Comparison of ENCODE assay signal across 8 cellular contexts in the genomic region with DNA sequence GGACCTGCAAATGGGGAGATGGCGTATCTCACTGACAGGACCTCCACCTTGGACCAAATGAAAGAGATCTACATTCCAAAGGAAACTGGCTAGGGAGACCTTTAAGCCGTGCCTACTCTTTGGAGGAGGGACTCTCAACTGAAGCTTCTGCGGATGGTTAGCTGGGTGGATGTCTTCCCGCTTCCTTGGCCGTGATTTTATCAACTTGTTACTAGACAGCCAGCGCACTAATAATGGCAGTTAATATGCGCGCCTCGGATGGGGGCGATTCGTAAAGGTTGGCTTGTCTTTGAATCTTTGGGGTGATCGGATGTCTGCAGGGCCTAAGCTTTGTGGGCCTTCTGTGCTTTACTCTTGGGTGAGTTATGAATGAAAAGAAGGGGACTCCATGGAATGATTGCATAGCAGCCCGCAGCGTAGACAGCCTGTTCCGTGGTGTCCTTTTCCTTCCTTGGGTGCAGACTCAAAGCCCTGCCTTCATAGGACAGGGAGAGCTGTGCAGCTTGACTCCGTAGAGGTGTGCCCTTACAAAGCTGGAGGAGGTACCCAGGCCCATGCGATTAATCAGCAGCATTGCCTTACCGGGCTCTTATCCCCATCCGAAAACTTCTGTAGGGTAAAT. TPM values are rescaled to one million over a fixed set of nuclear protein-coding genes. Genes with fewer than 3 reads are reported as not detected.
DNase-seq lines count a peak whose midpoint lies in the region; ATAC-seq and TF ChIP-seq lines count a peak whose summit lies in the region.

No MANE protein-coding gene starts in this region.

- H3K9ac ChIP-seq in rectal smooth muscle tissue (ENCODE audit: low read length) = no peak overlapping the region

- H3K4me3 ChIP-seq in H7 (ENCODE audit: insufficient read depth, low read depth, low read length) (peak overlapping the region; percentile 70), SJSA1 (peak overlapping the region; percentile 78), fibroblast of pulmonary artery (replicated peaks; ENCODE audit: low read depth, low read length) (peak overlapping the region; percentile 60), rectal smooth muscle tissue (ENCODE audit: low read length) (peak overlapping the region; percentile 56)

- H3K36me3 ChIP-seq in H7 (replicated peaks; ENCODE audit: control insufficient read depth, insufficient read depth, low read length) (no peaks in the 10 kb centered on the region), SJSA1 (no peaks in the 10 kb centered on the region), rectal smooth muscle tissue (ENCODE audit: control insufficient read depth, insufficient read depth, low read length) (no peaks in the 10 kb centered on the region)

- ATAC-seq in GM21390 (IDR thresholded peaks at IDR 0.05; ENCODE audit: unreplicated experiment) = no peak
- no peak for ATAC-seq in GM18870 (IDR thresholded peaks at IDR 0.05; ENCODE audit: unreplicated experiment)
- no peak for ATAC-seq in HG03354 (IDR thresholded peaks at IDR 0.05; ENCODE audit: poor library complexity, severe bottlenecking, unreplicated experiment)

- H3K27ac ChIP-seq in SJSA1 = no peak overlapping the region
- H3K27ac ChIP-seq in rectal smooth muscle tissue (ENCODE audit: low read depth, low read length) = no peak overlapping the region

- no peak for DNase-seq in H7
- no peak for DNase-seq in SJSA1 (ENCODE audit: low read depth in 1 of 2, low spot score in 2 of 2)
- no peak for DNase-seq in fibroblast of pulmonary artery (ENCODE audit: low read depth)
- DNase-seq in stimulated activated CD4-positive, alpha-beta T cell treated with anti-CD3 and anti-CD28 coated beads, Interleukin-4, amount 100 ng/mL, for 24 hours = no peak

- H3K4me1 ChIP-seq in SJSA1 (replicated peaks) (peaks cover 18% of the 10 kb centered on the region), rectal smooth muscle tissue (ENCODE audit: control insufficient read depth, insufficient read depth, low read length) (peaks cover 8% of the 10 kb centered on the region)

- H3K27me3 ChIP-seq in H7 (ENCODE audit: control insufficient read depth, insufficient read depth, low read length) (no peaks in the 10 kb centered on the region; the same call in 1 of the 2 replicates), SJSA1 (replicated peaks) (no peaks in the 10 kb centered on the region), rectal smooth muscle tissue (ENCODE audit: control insufficient read depth, insufficient read depth, low read length) (no peaks in the 10 kb centered on the region)

- no peaks in the 10 kb centered on the region for H3K9me3 ChIP-seq in SJSA1 (replicated peaks)

- no peak for TF ChIP-seq CTCF in fibroblast of pulmonary artery (IDR thresholded peaks at IDR 0.05; ENCODE audit: low read length, missing control alignments)

RNA-seq across cellular contexts. Expression of gene ZNRF3, which starts 1.5 kb away (rescaled TPM):
- total RNA-seq in H7 (2014; rRNA removed; shearing (Covaris generic)) = 22.1 and 27.7 TPM in 2 replicates
- 3.2 and 6.0 TPM in 2 replicates for total RNA-seq in SJSA1 (2014; rRNA removed; shearing (Covaris generic))
